Comparison of ENCODE assay signal across 9 cellular contexts in genomic region chr9:16266648-16267276, GRCh38.
DNase-seq lines count a peak whose midpoint lies in the region; ATAC-seq and TF ChIP-seq lines count a peak whose summit lies in the region.
"Had no signal": no experiment of that assay in that cellular context is flagged by ENCODE, and none has a peak within 500 bp of the region (broad histone marks: within the 10 kb centered on the region; RNA-seq: fewer than 3 reads in every experiment).

No MANE protein-coding gene starts in this region.

- no peaks in the 10 kb centered on the region for H3K36me3 ChIP-seq in BLaER1 treated with 17β-estradiol and CSF1 and Interleukin-3, amounts not matched to agents 10 nM and 100 nM
- H3K36me3 ChIP-seq in brain microvascular endothelial cell (replicated peaks) (no peaks in the 10 kb centered on the region), mucosa of stomach (ENCODE audit: control insufficient read depth, insufficient read depth, low read length) (no peaks in the 10 kb centered on the region)

- H3K9ac ChIP-seq in BLaER1 treated with 17β-estradiol and CSF1 and Interleukin-3, amounts not matched to agents 10 nM and 100 nM = peak overlapping the region in 5 of 11 experiments; percentile 35 to 48 (median 45); a peak in 8 of 22 replicates
- no peak overlapping the region for H3K9ac ChIP-seq in mucosa of stomach (ENCODE audit: low read length)

- peak overlapping the region in 9 of 10 experiments; percentile 16 to 55 (median 36); a peak in 14 of 20 replicates for H3K4me3 ChIP-seq in BLaER1 treated with 17β-estradiol and CSF1 and Interleukin-3, amounts not matched to agents 10 nM and 100 nM
- no peak overlapping the region for H3K4me3 ChIP-seq in brain microvascular endothelial cell (ENCODE audit: low read depth, low read length)
- peak overlapping the region; percentile 32 for H3K4me3 ChIP-seq in mucosa of stomach (ENCODE audit: low read length)
- peak overlapping the region in 14 of 59 donors; percentile 5 to 39 (median 28) for H3K4me3 ChIP-seq in dorsolateral prefrontal cortex

- intact Hi-C loops in dorsolateral prefrontal cortex (cut with DNase I) = no loop called here

- H3K36me3 Mint-ChIP-seq in T-cell = no peaks in the 10 kb centered on the region
- no peaks in the 10 kb centered on the region for H3K36me3 Mint-ChIP-seq in stimulated activated memory B cell treated with anti-CD40 and anti-IgM and Interleukin-4, amounts not matched to agents 10 μg/mL and 1 μg/mL and 100 μg/mL, for 72 hours
- H3K36me3 Mint-ChIP-seq: activated CD8-positive, alpha-beta memory T cell treated with anti-CD3 and anti-CD28 coated beads, Interleukin-2, amount 10 ng/mL, durations not matched to agents 7 days and 5 days had no signal

- H3K27ac ChIP-seq in BLaER1 treated with 17β-estradiol and CSF1 and Interleukin-3, amounts not matched to agents 10 nM and 100 nM = peak overlapping the region in 7 of 11 experiments; percentile 26 to 64 (median 47); a peak in 10 of 22 replicates
- H3K27ac ChIP-seq in brain microvascular endothelial cell (peak overlapping the region; percentile 58), dorsolateral prefrontal cortex (no peak overlapping the region)

- no peaks in the 10 kb centered on the region for H4K20me1 ChIP-seq in BLaER1 treated with 17β-estradiol and CSF1 and Interleukin-3, amounts not matched to agents 10 nM and 100 nM

- peaks cover 0 to 8% (median 0%) of the 10 kb centered on the region in 11 experiments; a peak in 3 of 22 replicates for H3K9me3 ChIP-seq in BLaER1 treated with 17β-estradiol and CSF1 and Interleukin-3, amounts not matched to agents 10 nM and 100 nM (replicated peaks in 1 of 11)
- H3K9me3 ChIP-seq in mucosa of stomach (ENCODE audit: control insufficient read depth, low read length) = no peaks in the 10 kb centered on the region

- CTCF ChIA-PET in HEK293T (lab: Yijun Ruan, JAX) (interaction anchor here (1.2 kb wide), 1 partner anchor 9 kb away, joined by 3 read pairs; no protein-coding TSS in a partner anchor), T-cell (lab: Charles Lee) (interaction anchor here in 1 of 2 donors (0.6 kb wide), 1 partner anchor 77 kb away, joined by 8 read pairs; no protein-coding TSS in a partner anchor)

- no peak for ATAC-seq in T-cell (replicated peaks in 1 of 4)
- ATAC-seq in HG02938 (IDR thresholded peaks at IDR 0.05; ENCODE audit: unreplicated experiment) = no peak
- ATAC-seq in stimulated activated memory B cell treated with anti-CD40 and anti-IgM and Interleukin-4, amounts not matched to agents 10 μg/mL and 1 μg/mL and 100 μg/mL, for 72 hours = no peak

- no peaks in the 10 kb centered on the region for H3K4me1 Mint-ChIP-seq in T-cell
- H3K4me1 Mint-ChIP-seq in stimulated activated memory B cell treated with anti-CD40 and anti-IgM and Interleukin-4, amounts not matched to agents 10 μg/mL and 1 μg/mL and 100 μg/mL, for 72 hours = no peaks in the 10 kb centered on the region

- DNase-seq in HEK293T (ENCODE audit: extremely low spot score) (peak; percentile 13), brain microvascular endothelial cell (no peak), T-cell (no peak), dorsolateral prefrontal cortex (no peak)
- DNase-seq: activated CD8-positive, alpha-beta memory T cell treated with anti-CD3 and anti-CD28 coated beads, Interleukin-2, amount 10 ng/mL, durations not matched to agents 7 days and 5 days had no signal

- peaks cover 0 to 15% (median 0%) of the 10 kb centered on the region in 11 experiments; a peak in 2 of 22 replicates for H3K27me3 ChIP-seq in BLaER1 treated with 17β-estradiol and CSF1 and Interleukin-3, amounts not matched to agents 10 nM and 100 nM
- H3K27me3 ChIP-seq in brain microvascular endothelial cell (replicated peaks) = no peaks in the 10 kb centered on the region
- H3K27me3 ChIP-seq in mucosa of stomach (ENCODE audit: control insufficient read depth, insufficient read depth, low read length) = no peaks in the 10 kb centered on the region
- H3K27me3 ChIP-seq in dorsolateral prefrontal cortex = peaks cover 0 to 19% (median 0%) of the 10 kb centered on the region in 45 donors

- H3K4me2 ChIP-seq in BLaER1 treated with 17β-estradiol and CSF1 and Interleukin-3, amounts not matched to agents 10 nM and 100 nM = peak overlapping the region; percentile 72 to 88 (median 76)

- POLR2A ChIA-PET in HEK293T (lab: Yijun Ruan, JAX) = no interaction called here
- POLR2A ChIA-PET in T-cell (lab: Charles Lee) = no interaction called here

- peaks cover 15 to 59% (median 36%) of the 10 kb centered on the region in 10 experiments for H3K4me1 ChIP-seq in BLaER1 treated with 17β-estradiol and CSF1 and Interleukin-3, amounts not matched to agents 10 nM and 100 nM
- peaks cover 4% of the 10 kb centered on the region for H3K4me1 ChIP-seq in mucosa of stomach (ENCODE audit: control insufficient read depth, insufficient read depth, low read length)

- no peak overlapping the region for H3K27ac Mint-ChIP-seq in T-cell
- no peak overlapping the region for H3K27ac Mint-ChIP-seq in stimulated activated memory B cell treated with anti-CD40 and anti-IgM and Interleukin-4, amounts not matched to agents 10 μg/mL and 1 μg/mL and 100 μg/mL, for 72 hours
- H3K27ac Mint-ChIP-seq: activated CD8-positive, alpha-beta memory T cell treated with anti-CD3 and anti-CD28 coated beads, Interleukin-2, amount 10 ng/mL, durations not matched to agents 7 days and 5 days had no signal

- no peak overlapping the region for H3K4me3 Mint-ChIP-seq in T-cell
- H3K4me3 Mint-ChIP-seq in stimulated activated memory B cell treated with anti-CD40 and anti-IgM and Interleukin-4, amounts not matched to agents 10 μg/mL and 1 μg/mL and 100 μg/mL, for 72 hours = no peak overlapping the region

- peaks cover 0 to 6% of the 10 kb centered on the region in 2 donors for H3K27me3 Mint-ChIP-seq in T-cell
- no peaks in the 10 kb centered on the region for H3K27me3 Mint-ChIP-seq in stimulated activated memory B cell treated with anti-CD40 and anti-IgM and Interleukin-4, amounts not matched to agents 10 μg/mL and 1 μg/mL and 100 μg/mL, for 72 hours
- H3K27me3 Mint-ChIP-seq: activated CD8-positive, alpha-beta memory T cell treated with anti-CD3 and anti-CD28 coated beads, Interleukin-2, amount 10 ng/mL, durations not matched to agents 7 days and 5 days had no signal

- no peaks in the 10 kb centered on the region for H3K9me3 Mint-ChIP-seq in T-cell
- peaks cover 8% of the 10 kb centered on the region for H3K9me3 Mint-ChIP-seq in stimulated activated memory B cell treated with anti-CD40 and anti-IgM and Interleukin-4, amounts not matched to agents 10 μg/mL and 1 μg/mL and 100 μg/mL, for 72 hours

- in situ Hi-C loops in brain microvascular endothelial cell (cut with HindIII; ENCODE audit: low pct_ligation_motif_present, low sequenced_read_pairs) = no loop called here

- TF ChIP-seq CTCF in brain microvascular endothelial cell (IDR thresholded peaks at IDR 0.05; ENCODE audit: low read depth, low read length, missing control alignments) = peak; percentile 78
- peak in 16 of 56 donors; percentile 8 to 39 (median 16) for TF ChIP-seq CTCF in dorsolateral prefrontal cortex (IDR thresholded peaks at IDR 0.05 in 54 of 56, conservative IDR thresholded peaks at IDR 0.05 in 2 of 56; ENCODE audit: low read depth in 1 of 56, partially characterized antibody in 56 of 56)

TF ChIP-seq in HEK293T, 16 proteins besides CTCF, POLR2A, EP300 and RAD21:
- TF ChIP-seq PKNOX1 (IDR thresholded peaks at IDR 0.05) (0 out of 2 replicates have a peak, but pooled peaks have one; percentile 8), NFRKB (IDR thresholded peaks at IDR 0.05) (no peak)

Comparison
In these comparisons a context has a peak if more than half of its experiments do, and no peak if none do; other contexts are left out.
1. H3K27ac ChIP-seq: peak in BLaER1 treated with 17β-estradiol and CSF1 and Interleukin-3, amounts not matched to agents 10 nM and 100 nM (7 of 11) and brain microvascular endothelial cell (single experiment); none in dorsolateral prefrontal cortex (0 of 59).